ENCODE assay signal across 1 cellular context in the genomic region with DNA sequence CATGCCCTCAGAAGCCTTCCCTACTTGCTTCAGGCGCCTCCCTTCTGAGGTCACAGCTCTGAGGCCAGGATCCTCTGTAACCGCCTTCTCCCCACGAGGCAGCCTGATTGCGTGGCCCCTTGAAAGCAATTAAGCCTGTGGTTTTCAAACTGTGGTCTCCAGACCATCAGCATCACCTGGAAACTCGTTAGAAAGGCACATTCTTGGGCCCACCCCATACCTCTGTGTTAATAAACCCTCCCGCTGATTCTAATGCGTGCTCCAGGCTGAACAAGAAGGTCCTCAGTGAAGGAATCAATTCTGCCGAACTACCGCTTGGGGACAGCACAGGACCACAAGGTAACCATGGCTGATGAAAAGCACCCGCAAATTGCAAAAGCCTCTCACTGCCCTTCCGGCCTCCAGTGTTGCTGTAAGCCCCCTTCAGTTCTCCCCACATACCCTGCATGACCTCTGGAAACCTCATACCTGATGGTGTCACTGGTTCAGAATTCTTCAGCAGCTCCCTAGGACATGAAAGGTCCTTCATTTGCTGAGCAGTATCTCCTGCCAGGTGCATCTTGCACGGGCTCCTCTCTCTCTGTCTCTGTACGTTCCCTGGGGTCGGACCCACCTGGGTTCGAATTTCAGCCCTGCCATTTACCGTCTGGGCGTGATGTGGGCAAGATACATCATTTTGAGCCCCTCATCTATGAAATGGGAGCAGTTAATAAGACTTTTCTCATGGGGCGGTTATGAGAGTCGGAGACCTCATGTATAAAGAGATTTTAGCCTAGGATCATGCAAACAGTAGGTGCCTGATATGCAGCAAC.
TF ChIP-seq lines count a peak whose summit lies in the region.

No MANE protein-coding gene starts in this region.

TF ChIP-seq in HepG2, 621 proteins besides CTCF, POLR2A, EP300 and RAD21 (continued from another document and continues in another):
- TF ChIP-seq, protein P1, sequence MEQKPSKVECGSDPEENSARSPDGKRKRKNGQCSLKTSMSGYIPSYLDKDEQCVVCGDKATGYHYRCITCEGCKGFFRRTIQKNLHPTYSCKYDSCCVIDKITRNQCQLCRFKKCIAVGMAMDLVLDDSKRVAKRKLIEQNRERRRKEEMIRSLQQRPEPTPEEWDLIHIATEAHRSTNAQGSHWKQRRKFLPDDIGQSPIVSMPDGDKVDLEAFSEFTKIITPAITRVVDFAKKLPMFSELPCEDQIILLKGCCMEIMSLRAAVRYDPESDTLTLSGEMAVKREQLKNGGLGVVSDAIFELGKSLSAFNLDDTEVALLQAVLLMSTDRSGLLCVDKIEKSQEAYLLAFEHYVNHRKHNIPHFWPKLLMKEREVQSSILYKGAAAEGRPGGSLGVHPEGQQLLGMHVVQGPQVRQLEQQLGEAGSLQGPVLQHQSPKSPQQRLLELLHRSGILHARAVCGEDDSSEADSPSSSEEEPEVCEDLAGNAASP (CRISPR knock-in tag; IDR thresholded peaks at IDR 0.05; ENCODE audit: borderline replicate concordance) = peak; percentile 93
- TF ChIP-seq SALL1 (CRISPR knock-in tag; IDR thresholded peaks at IDR 0.05) (peak; percentile 85), SOX5 (CRISPR knock-in tag; IDR thresholded peaks at IDR 0.05; ENCODE audit: borderline replicate concordance) (peak; percentile 65; the same call in 1 of the 2 replicates), ZFX (CRISPR knock-in tag; IDR thresholded peaks at IDR 0.05; ENCODE audit: low read depth) (peak; percentile 45; the same call in 1 of the 2 replicates), SOX13 (IDR thresholded peaks at IDR 0.05) (no peak), SOX13 (CRISPR knock-in tag; conservative IDR thresholded peaks at IDR 0.05 in 1 of 2, IDR thresholded peaks at IDR 0.05 in 1 of 2) (peak in 1 of 2 experiments; percentile 59; a peak in 2 of 4 replicates), POGK (CRISPR knock-in tag; conservative IDR thresholded peaks at IDR 0.05) (peak; percentile 81; the same call in 1 of the 2 replicates), MAFK (conservative IDR thresholded peaks at IDR 0.05 in 1 of 2, IDR thresholded peaks at IDR 0.05 in 1 of 2; ENCODE audit: low read length in 2 of 2) (no peak), ZNF746 (CRISPR knock-in tag; IDR thresholded peaks at IDR 0.05) (peak; percentile 74; the same call in 1 of the 2 replicates), KLF16 (CRISPR knock-in tag; IDR thresholded peaks at IDR 0.05) (peak in 1 of 2 experiments; percentile 93; a peak in 2 of 4 replicates), ZBTB39 (CRISPR knock-in tag; IDR thresholded peaks at IDR 0.05) (no peak), ZFP36L2 (CRISPR knock-in tag; IDR thresholded peaks at IDR 0.05) (0 out of 2 replicates have a peak, but pooled peaks have one; percentile 13), TFDP1 (CRISPR knock-in tag; IDR thresholded peaks at IDR 0.05; ENCODE audit: borderline replicate concordance) (peak; percentile 81), ZNF484 (CRISPR knock-in tag; IDR thresholded peaks at IDR 0.05; ENCODE audit: borderline replicate concordance, low read depth) (no peak), E2F1 (CRISPR knock-in tag; IDR thresholded peaks at IDR 0.05) (peak; percentile 53; the same call in 1 of the 2 replicates), RCOR2 (CRISPR knock-in tag; IDR thresholded peaks at IDR 0.05) (peak; percentile 77), ZNF792 (CRISPR knock-in tag; IDR thresholded peaks at IDR 0.05) (peak; percentile 87), ZNF10 (CRISPR knock-in tag; IDR thresholded peaks at IDR 0.05; ENCODE audit: borderline replicate concordance, low read depth) (no peak), ZNF224 (CRISPR knock-in tag; IDR thresholded peaks at IDR 0.05) (0 out of 2 replicates have a peak, but pooled peaks have one; percentile 67), CBFB (CRISPR knock-in tag; IDR thresholded peaks at IDR 0.05) (peak; percentile 91), KLF15 (CRISPR knock-in tag; IDR thresholded peaks at IDR 0.05; ENCODE audit: borderline replicate concordance) (no peak), NONO (IDR thresholded peaks at IDR 0.05) (no peak), NONO (CRISPR knock-in tag; conservative IDR thresholded peaks at IDR 0.05) (no peak), ZNF644 (CRISPR knock-in tag; IDR thresholded peaks at IDR 0.05; ENCODE audit: low read depth) (peak; percentile 46; the same call in 1 of the 2 replicates), ZNF724P (CRISPR knock-in tag; IDR thresholded peaks at IDR 0.05; ENCODE audit: borderline replicate concordance) (peak; percentile 54; the same call in 1 of the 2 replicates), ZMAT3 (CRISPR knock-in tag; conservative IDR thresholded peaks at IDR 0.05) (peak; percentile 69; the same call in 1 of the 2 replicates), PHF20 (CRISPR knock-in tag; IDR thresholded peaks at IDR 0.05) (peak; percentile 42; the same call in 1 of the 2 replicates), KDM2A (CRISPR knock-in tag; IDR thresholded peaks at IDR 0.05; ENCODE audit: borderline replicate concordance, low read depth) (peak; percentile 95), RARA (CRISPR knock-in tag; IDR thresholded peaks at IDR 0.05) (peak; percentile 79), ZNF280B (CRISPR knock-in tag; IDR thresholded peaks at IDR 0.05; ENCODE audit: borderline replicate concordance) (no peak), PHF8 (CRISPR knock-in tag; IDR thresholded peaks at IDR 0.05) (no peak), ZNF781 (CRISPR knock-in tag; IDR thresholded peaks at IDR 0.05; ENCODE audit: borderline replicate concordance, not compliant biosample characterization) (no peak), ZNF75D (CRISPR knock-in tag; IDR thresholded peaks at IDR 0.05; ENCODE audit: borderline replicate concordance) (no peak), MIER2 (CRISPR knock-in tag; IDR thresholded peaks at IDR 0.05) (peak; percentile 83), NCOA2 (CRISPR knock-in tag; IDR thresholded peaks at IDR 0.05) (peak; percentile 82), KDM5A (IDR thresholded peaks at IDR 0.05; ENCODE audit: borderline replicate concordance, low read length) (no peak), POGZ (CRISPR knock-in tag; IDR thresholded peaks at IDR 0.05) (no peak), ARID3A (IDR thresholded peaks at IDR 0.05; ENCODE audit: low read depth, low read length) (peak; percentile 79), SMARCE1 (IDR thresholded peaks at IDR 0.05; ENCODE audit: borderline replicate concordance) (no peak)
- TF ChIP-seq, protein P2, sequence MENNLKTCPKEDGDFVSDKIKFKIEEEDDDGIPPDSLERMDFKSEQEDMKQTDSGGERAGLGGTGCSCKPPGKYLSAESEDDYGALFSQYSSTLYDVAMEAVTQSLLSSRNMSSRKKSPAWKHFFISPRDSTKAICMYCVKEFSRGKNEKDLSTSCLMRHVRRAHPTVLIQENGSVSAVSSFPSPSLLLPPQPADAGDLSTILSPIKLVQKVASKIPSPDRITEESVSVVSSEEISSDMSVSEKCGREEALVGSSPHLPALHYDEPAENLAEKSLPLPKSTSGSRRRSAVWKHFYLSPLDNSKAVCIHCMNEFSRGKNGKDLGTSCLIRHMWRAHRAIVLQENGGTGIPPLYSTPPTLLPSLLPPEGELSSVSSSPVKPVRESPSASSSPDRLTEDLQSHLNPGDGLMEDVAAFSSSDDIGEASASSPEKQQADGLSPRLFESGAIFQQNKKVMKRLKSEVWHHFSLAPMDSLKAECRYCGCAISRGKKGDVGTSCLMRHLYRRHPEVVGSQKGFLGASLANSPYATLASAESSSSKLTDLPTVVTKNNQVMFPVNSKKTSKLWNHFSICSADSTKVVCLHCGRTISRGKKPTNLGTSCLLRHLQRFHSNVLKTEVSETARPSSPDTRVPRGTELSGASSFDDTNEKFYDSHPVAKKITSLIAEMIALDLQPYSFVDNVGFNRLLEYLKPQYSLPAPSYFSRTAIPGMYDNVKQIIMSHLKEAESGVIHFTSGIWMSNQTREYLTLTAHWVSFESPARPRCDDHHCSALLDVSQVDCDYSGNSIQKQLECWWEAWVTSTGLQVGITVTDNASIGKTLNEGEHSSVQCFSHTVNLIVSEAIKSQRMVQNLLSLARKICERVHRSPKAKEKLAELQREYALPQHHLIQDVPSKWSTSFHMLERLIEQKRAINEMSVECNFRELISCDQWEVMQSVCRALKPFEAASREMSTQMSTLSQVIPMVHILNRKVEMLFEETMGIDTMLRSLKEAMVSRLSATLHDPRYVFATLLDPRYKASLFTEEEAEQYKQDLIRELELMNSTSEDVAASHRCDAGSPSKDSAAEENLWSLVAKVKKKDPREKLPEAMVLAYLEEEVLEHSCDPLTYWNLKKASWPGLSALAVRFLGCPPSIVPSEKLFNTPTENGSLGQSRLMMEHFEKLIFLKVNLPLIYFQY (CRISPR knock-in tag; IDR thresholded peaks at IDR 0.05; ENCODE audit: borderline replicate concordance) = peak; percentile 76; the same call in 1 of the 2 replicates
- TF ChIP-seq, protein P3, sequence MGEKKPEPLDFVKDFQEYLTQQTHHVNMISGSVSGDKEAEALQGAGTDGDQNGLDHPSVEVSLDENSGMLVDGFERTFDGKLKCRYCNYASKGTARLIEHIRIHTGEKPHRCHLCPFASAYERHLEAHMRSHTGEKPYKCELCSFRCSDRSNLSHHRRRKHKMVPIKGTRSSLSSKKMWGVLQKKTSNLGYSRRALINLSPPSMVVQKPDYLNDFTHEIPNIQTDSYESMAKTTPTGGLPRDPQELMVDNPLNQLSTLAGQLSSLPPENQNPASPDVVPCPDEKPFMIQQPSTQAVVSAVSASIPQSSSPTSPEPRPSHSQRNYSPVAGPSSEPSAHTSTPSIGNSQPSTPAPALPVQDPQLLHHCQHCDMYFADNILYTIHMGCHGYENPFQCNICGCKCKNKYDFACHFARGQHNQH (CRISPR knock-in tag; IDR thresholded peaks at IDR 0.05) = peak; percentile 97
